Comparison of ENCODE assay signal across 9 cellular contexts in the genomic region with DNA sequence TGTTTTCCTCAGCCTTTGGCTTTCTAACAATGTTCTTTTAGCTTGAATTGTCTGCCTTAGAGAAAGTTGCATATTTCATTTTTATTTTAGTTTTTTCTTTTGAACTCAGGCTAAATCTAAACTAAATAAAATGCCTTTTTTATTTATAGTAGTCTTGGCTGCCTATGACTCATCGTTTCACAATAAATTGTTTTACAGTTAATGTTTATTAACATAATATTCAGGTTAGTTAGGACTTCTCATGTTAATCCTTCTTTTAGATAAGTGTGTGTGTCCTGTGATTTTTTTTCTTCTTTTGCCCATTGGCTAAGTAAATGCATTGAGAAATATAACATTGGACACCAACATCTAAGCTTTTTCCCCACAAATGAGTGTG. TPM values are rescaled to one million over a fixed set of nuclear protein-coding genes. Genes with fewer than 3 reads are reported as not detected.
A peak's percentile ranks its signal among the peaks of the same experiment; 100 is the strongest.
DNase-seq lines count a peak whose midpoint lies in the region; FAIRE-seq and TF ChIP-seq lines count a peak whose summit lies in the region.
"Had no signal": no experiment of that assay in that cellular context is flagged by ENCODE, and none has a peak within 500 bp of the region (broad histone marks: within the 10 kb centered on the region; RNA-seq: fewer than 3 reads in every experiment).

No MANE protein-coding gene starts in this region.

- no peak for FAIRE-seq in HTR-8/SVneo (lab: Jason Lieb, UNC)

- H3K4me2 ChIP-seq in parathyroid adenoma (ENCODE audit: low read length), result peak overlapping the region; percentile 68

- H3K9ac ChIP-seq in endocrine pancreas (ENCODE audit: control insufficient read depth, insufficient read depth, low read length) (no peak overlapping the region), parathyroid adenoma (no peak overlapping the region)

- peaks cover 4% of the 10 kb centered on the region for H3K4me1 ChIP-seq in endocrine pancreas (ENCODE audit: control insufficient read depth, insufficient read depth, low read length)
- no peaks in the 10 kb centered on the region for H3K4me1 ChIP-seq in parathyroid adenoma

- H3K4me3 ChIP-seq in GM06990 (replicated peaks; ENCODE audit: low read depth, low read length), result peak overlapping the region; percentile 75; the same call in 1 of the 2 replicates
- peak overlapping the region; percentile 91 for H3K4me3 ChIP-seq in endocrine pancreas (ENCODE audit: control insufficient read depth, insufficient read depth, low read length)
- peak overlapping the region; percentile 82 for H3K4me3 ChIP-seq in parathyroid adenoma (ENCODE audit: low read depth, low read length)

- in situ Hi-C loops in G401 (cut with HindIII; ENCODE audit: low sequenced_read_pairs), result no loop called here

- no peak overlapping the region for H3K27ac ChIP-seq in parathyroid adenoma

- peaks cover 8% of the 10 kb centered on the region for H3K79me2 ChIP-seq in parathyroid adenoma

- DNase-seq in GM06990 (ENCODE audit: extremely low read depth, insufficient read length), result no peak
- peak; percentile 27 for DNase-seq in OCI-M1 (lab: John Stamatoyannopoulos, UW)
- no peak for DNase-seq in G401 (ENCODE audit: low spot score)
- no peak for DNase-seq in HTR-8/SVneo (ENCODE audit: insufficient read length, low spot score)
- no peak for DNase-seq in GM03348 (ENCODE audit: low spot score)
- DNase-seq in NCI-H2081 (lab: John Stamatoyannopoulos, UW), result no peak
- DNase-seq: NCI-H1436 treated with DMSO at 0.1 percent for 48 hours had no signal

- no peaks in the 10 kb centered on the region for H3K36me3 ChIP-seq in GM06990 (ENCODE audit: control insufficient read depth, insufficient read depth, low read length)
- H3K36me3 ChIP-seq in endocrine pancreas (ENCODE audit: control insufficient read depth, insufficient read depth, low read length), result no peaks in the 10 kb centered on the region
- H3K36me3 ChIP-seq in parathyroid adenoma (ENCODE audit: control insufficient read depth, insufficient read depth, low read length), result no peaks in the 10 kb centered on the region

- TF ChIP-seq CTCF in GM06990 (IDR thresholded peaks at IDR 0.05; ENCODE audit: insufficient read depth, low read length, poor library complexity, severe bottlenecking), result no peak
- TF ChIP-seq CTCF in parathyroid adenoma (IDR thresholded peaks at IDR 0.05), result no peak

- H2AFZ ChIP-seq in parathyroid adenoma, result no peak overlapping the region

- no peaks in the 10 kb centered on the region for H3K27me3 ChIP-seq in GM06990 (replicated peaks; ENCODE audit: control insufficient read depth, insufficient read depth, low read length)
- H3K27me3 ChIP-seq in endocrine pancreas (ENCODE audit: control insufficient read depth, insufficient read depth, low read length), result no peaks in the 10 kb centered on the region
- no peaks in the 10 kb centered on the region for H3K27me3 ChIP-seq in parathyroid adenoma (ENCODE audit: control insufficient read depth, insufficient read depth, low read length)

- no peaks in the 10 kb centered on the region for H3K9me3 ChIP-seq in endocrine pancreas (ENCODE audit: control insufficient read depth, low read length)
- no peaks in the 10 kb centered on the region for H3K9me3 ChIP-seq in parathyroid adenoma (ENCODE audit: control insufficient read depth, low read length)

RNA-seq across cellular contexts. Expression of a gene that starts 1.6 kb away (rescaled TPM):
- total RNA-seq in G401 (2014; rRNA removed; shearing (Covaris generic)), result 6.2 and 6.3 TPM in 2 replicates
